In genomic region chr11:117443269-117444186, GRCh38 we compare ENCODE assay signal across 8 cellular contexts.
DNase-seq lines count a peak whose midpoint lies in the region; ATAC-seq and TF ChIP-seq lines count a peak whose summit lies in the region.

No MANE protein-coding gene starts in this region.

- no peak overlapping the region for H3K4me3 ChIP-seq in BJ (ENCODE audit: low read depth, low read length)
- H3K4me3 ChIP-seq in NT2/D1 (ENCODE audit: insufficient read length, low read depth) = no peak overlapping the region

- H3K36me3 ChIP-seq in BJ (ENCODE audit: control insufficient read depth, insufficient read depth, low read length) (no peaks in the 10 kb centered on the region), NT2/D1 (ENCODE audit: insufficient read depth, insufficient read length, low read length) (no peaks in the 10 kb centered on the region)

- peaks cover 24% of the 10 kb centered on the region for H3K27me3 Mint-ChIP-seq in neural crest cell (ENCODE audit: low read depth)
- peaks cover 16% of the 10 kb centered on the region for H3K27me3 Mint-ChIP-seq in T-helper 2 cell treated with Interferon-gamma antibody and Interleukin-4, amounts not matched to agents 5 μg/mL and 100 μg/mL, for 36 hours (ENCODE audit: low read depth)

- H3K9ac ChIP-seq in NT2/D1 (ENCODE audit: insufficient read length, low read depth) = peak overlapping the region; percentile 10

- H3K4me1 ChIP-seq in NT2/D1 (ENCODE audit: insufficient read depth, insufficient read length) = peaks cover 8% of the 10 kb centered on the region

- no peaks in the 10 kb centered on the region for H3K9me3 ChIP-seq in NT2/D1 (ENCODE audit: insufficient read depth, low read length)

- H3K27ac Mint-ChIP-seq in neural crest cell (ENCODE audit: unreplicated experiment) = peak overlapping the region; percentile 93
- no peak overlapping the region for H3K27ac Mint-ChIP-seq in T-helper 2 cell treated with Interferon-gamma antibody and Interleukin-4, amounts not matched to agents 5 μg/mL and 100 μg/mL, for 36 hours

- H3K9me3 Mint-ChIP-seq in neural crest cell = no peaks in the 10 kb centered on the region
- no peaks in the 10 kb centered on the region for H3K9me3 Mint-ChIP-seq in T-helper 2 cell treated with Interferon-gamma antibody and Interleukin-4, amounts not matched to agents 5 μg/mL and 100 μg/mL, for 36 hours

- ATAC-seq in GM21381 (IDR thresholded peaks at IDR 0.05; ENCODE audit: unreplicated experiment) = no peak

- no peaks in the 10 kb centered on the region for H3K36me3 Mint-ChIP-seq in neural crest cell (ENCODE audit: low read depth)
- H3K36me3 Mint-ChIP-seq in T-helper 2 cell treated with Interferon-gamma antibody and Interleukin-4, amounts not matched to agents 5 μg/mL and 100 μg/mL, for 36 hours (ENCODE audit: low read depth) = no peaks in the 10 kb centered on the region

- CTCF ChIA-PET in BJ (lab: Yijun Ruan, JAX) = interaction anchor here (0.7 to 2.5 kb wide), 10 partner anchors 8 to 388 kb away, joined by 3 to 17 read pairs (median 4); no protein-coding TSS in a partner anchor

- DNase-seq in BJ (ENCODE audit: low read depth) = no peak
- DNase-seq in GM20000 (ENCODE audit: low spot score) = peak; percentile 52
- DNase-seq in NT2/D1 (ENCODE audit: low read depth, low spot score) = peak; percentile 49
- DNase-seq in erythroblast (lab: John Stamatoyannopoulos, UW) = peak; percentile 32
- DNase-seq in neural crest cell (ENCODE audit: low read depth, low spot score) = peak; percentile 69
- DNase-seq in T-helper 2 cell treated with Interferon-gamma antibody and Interleukin-4, amounts not matched to agents 5 μg/mL and 100 μg/mL, for 36 hours (ENCODE audit: low spot score) = no peak
- DNase-seq in activated gamma-delta T cell (lab: John Stamatoyannopoulos, UW) = no peak

- peaks cover 19% of the 10 kb centered on the region for H3K27me3 ChIP-seq in BJ (ENCODE audit: control insufficient read depth, insufficient read depth, low read length)
- H3K27me3 ChIP-seq in NT2/D1 (ENCODE audit: insufficient read depth, insufficient read length) = no peaks in the 10 kb centered on the region

- TF ChIP-seq POLR2A in erythroblast (IDR thresholded peaks at IDR 0.05; ENCODE audit: low read length) = no peak

- no peak overlapping the region for H3K4me3 Mint-ChIP-seq in neural crest cell
- no peak overlapping the region for H3K4me3 Mint-ChIP-seq in T-helper 2 cell treated with Interferon-gamma antibody and Interleukin-4, amounts not matched to agents 5 μg/mL and 100 μg/mL, for 36 hours

- POLR2A ChIA-PET in BJ (lab: Charles Lee) = no interaction called here

- peaks cover 20% of the 10 kb centered on the region for H3K4me1 Mint-ChIP-seq in neural crest cell
- H3K4me1 Mint-ChIP-seq in T-helper 2 cell treated with Interferon-gamma antibody and Interleukin-4, amounts not matched to agents 5 μg/mL and 100 μg/mL, for 36 hours (ENCODE audit: low read depth) = no peaks in the 10 kb centered on the region

- TF ChIP-seq CTCF in BJ (IDR thresholded peaks at IDR 0.05; ENCODE audit: insufficient read depth, low read depth, low read length) (peak; percentile 51), GM20000 (IDR thresholded peaks at IDR 0.05; ENCODE audit: extremely low read depth, missing control alignments) (peak; percentile 37), neural crest cell (conservative IDR thresholded peaks at IDR 0.05) (peak; percentile 68)

Comparison
In these comparisons a context has a peak if more than half of its experiments do, and no peak if none do; other contexts are left out.
1. DNase-seq: peak in GM20000 (single experiment), NT2/D1 (single experiment), erythroblast (2 of 2) and neural crest cell (single experiment); none in BJ (single experiment), T-helper 2 cell treated with Interferon-gamma antibody and Interleukin-4, amounts not matched to agents 5 μg/mL and 100 μg/mL, for 36 hours (single experiment) and activated gamma-delta T cell (single experiment).
2. Peak in every context shown above with its lines, with median percentiles within 50 percentile points of each other: CTCF ChIP-seq.